20 cellular contexts compared by ENCODE assay signal in genomic region chr21:19029816-19030215, GRCh38.
"Had no signal": no experiment of that assay in that cellular context is flagged by ENCODE, and none has a peak within 500 bp of the region (broad histone marks: within the 10 kb centered on the region; RNA-seq: fewer than 3 reads in every experiment).

No MANE protein-coding gene starts in this region.

- H3K9ac ChIP-seq: SK-N-SH had no signal

- H3K4me2 ChIP-seq: SK-N-SH had no signal

- H3K27ac ChIP-seq: HL-60, RWPE1 had no signal

- H3K9me3 ChIP-seq: SK-N-SH had no signal

- H3K9me2 ChIP-seq: SK-N-SH had no signal

- DNase-seq: IMR-90; Karpas-422; KG1; MM.1S; NCI-H1092 treated with DMSO at 0.1 percent for 48 hours; NCI-H1436; NCI-H187; NCI-H2029; NCI-H2171 treated with DMSO at 0.1 percent for 48 hours; NCI-H524; NCI-H526 treated with DMSO at 0.1 percent for 48 hours; NCI-H774; NK-92 treated with Interleukin-12 subunit alpha and Interleukin-12 subunit beta, amount 100 ng/mL, for 24 hours; PC-3; SHP77; SK-N-SH had no signal

- ATAC-seq: HepG2, Panc1, PC-3 had no signal
